13 cellular contexts compared by ENCODE assay signal in genomic region chr5:171600736-171601265, GRCh38.
DNase-seq lines count a peak whose midpoint lies in the region; TF ChIP-seq lines count a peak whose summit lies in the region.
"Had no signal": no experiment of that assay in that cellular context is flagged by ENCODE, and none has a peak within 500 bp of the region (broad histone marks: within the 10 kb centered on the region; RNA-seq: fewer than 3 reads in every experiment).

No MANE protein-coding gene starts in this region.

- no peak for TF ChIP-seq CTCF in LNCaP clone FGC (IDR thresholded peaks at IDR 0.05; ENCODE audit: control insufficient read depth, extremely low read depth, insufficient read depth)
- no peak for TF ChIP-seq CTCF in coronary artery (IDR thresholded peaks at IDR 0.05)
- TF ChIP-seq CTCF in chondrocyte (IDR thresholded peaks at IDR 0.05), result no peak

- H3K4me1 Mint-ChIP-seq in chondrocyte (ENCODE audit: low read depth), result peaks cover 16% of the 10 kb centered on the region

- peaks cover 7% of the 10 kb centered on the region for H3K9me3 Mint-ChIP-seq in chondrocyte (ENCODE audit: low read depth)

- peaks cover 4% of the 10 kb centered on the region for H3K36me3 Mint-ChIP-seq in chondrocyte (ENCODE audit: low read depth)

- H3K27ac ChIP-seq in coronary artery, result no peak overlapping the region

- DNase-seq in GDM1 (lab: John Stamatoyannopoulos, UW) (peak; percentile 84), LNCaP clone FGC (ENCODE audit: low read depth) (peak; percentile 4), coronary artery (ENCODE audit: low spot score) (peak; percentile 64), pons (ENCODE audit: low spot score) (peak; percentile 23), OCI-M2 (lab: John Stamatoyannopoulos, UW; ENCODE audit: unreplicated experiment) (no peak), superior temporal gyrus (ENCODE audit: extremely low spot score) (no peak), chondrocyte (ENCODE audit: low spot score) (no peak)
- DNase-seq: activated CD4-positive, alpha-beta memory T cell treated with anti-CD3 and anti-CD28 coated beads, Interleukin-2, amount 10 ng/mL, durations not matched to agents 7 days and 5 days; CD8-positive, alpha-beta memory T cell; NCI-H1694; occipital lobe; stimulated activated naive CD4-positive, alpha-beta T cell; T-helper 1 cell had no signal

- no peak overlapping the region for H3K4me3 Mint-ChIP-seq in chondrocyte (ENCODE audit: unreplicated experiment)
- H3K4me3 Mint-ChIP-seq: activated CD4-positive, alpha-beta memory T cell treated with anti-CD3 and anti-CD28 coated beads, Interleukin-2, amount 10 ng/mL, durations not matched to agents 7 days and 5 days had no signal

- H3K4me3 ChIP-seq in LNCaP clone FGC (ENCODE audit: low read depth, low read length), result no peak overlapping the region
- H3K4me3 ChIP-seq in coronary artery, result no peak overlapping the region

- no peak overlapping the region for H3K27ac Mint-ChIP-seq in chondrocyte (ENCODE audit: unreplicated experiment)
- H3K27ac Mint-ChIP-seq: activated CD4-positive, alpha-beta memory T cell treated with anti-CD3 and anti-CD28 coated beads, Interleukin-2, amount 10 ng/mL, durations not matched to agents 7 days and 5 days had no signal

- H3K27me3 Mint-ChIP-seq in chondrocyte (ENCODE audit: low read depth), result peaks cover 31% of the 10 kb centered on the region

Comparison
In these comparisons a context has a peak if more than half of its experiments do, and no peak if none do; other contexts are left out.
1. DNase-seq: peak in GDM1 (single experiment), LNCaP clone FGC (single experiment), coronary artery (single experiment) and pons (single experiment); none in OCI-M2 (single experiment), superior temporal gyrus (single experiment) and chondrocyte (single experiment).